ENCODE assay signal across 1 cellular context in genomic region chr3:72523409-72524172, GRCh38.
TF ChIP-seq lines count a peak whose summit lies in the region.

No MANE protein-coding gene starts in this region.

TF ChIP-seq in GM12878, 131 proteins besides CTCF, POLR2A, EP300 and RAD21 (continued from another document):
- TF ChIP-seq SPI1 (IDR thresholded peaks at IDR 0.05; ENCODE audit: borderline replicate concordance, insufficient read depth, low read depth, low read length) = peak; percentile 99
- peak; percentile 53; the same call in 1 of the 2 replicates for TF ChIP-seq CREM (IDR thresholded peaks at IDR 0.05; ENCODE audit: low read depth)
- TF ChIP-seq RUNX3 (IDR thresholded peaks at IDR 0.05; ENCODE audit: low read length) = peak; percentile 47; the same call in 1 of the 2 replicates
- no peak for TF ChIP-seq BMI1 (IDR thresholded peaks at IDR 0.05; ENCODE audit: borderline replicate concordance)
- TF ChIP-seq ASH2L (IDR thresholded peaks at IDR 0.05; ENCODE audit: borderline replicate concordance, low read depth) = 0 out of 2 replicates have a peak, but pooled peaks have one; percentile 6
- 0 out of 2 replicates have a peak, but pooled peaks have one; percentile 28 for TF ChIP-seq POLR2AphosphoS5 (IDR thresholded peaks at IDR 0.05; ENCODE audit: low read length)
- TF ChIP-seq RB1 (IDR thresholded peaks at IDR 0.05; ENCODE audit: borderline replicate concordance) = no peak
- no peak for TF ChIP-seq RBBP5 (conservative IDR thresholded peaks at IDR 0.05)
- peak; percentile 22; the same call in 1 of the 2 replicates for TF ChIP-seq SMC3 (IDR thresholded peaks at IDR 0.05; ENCODE audit: borderline replicate concordance, low read length)
- peak; percentile 72 to 74; a peak in 3 of 4 replicates for TF ChIP-seq IKZF2 (IDR thresholded peaks at IDR 0.05)
- 0 out of 2 replicates have a peak, but pooled peaks have one; percentile 32 for TF ChIP-seq NBN (IDR thresholded peaks at IDR 0.05)
- TF ChIP-seq CREB1 (IDR thresholded peaks at IDR 0.05; ENCODE audit: low read depth) = peak; percentile 47; the same call in 1 of the 2 replicates
- TF ChIP-seq, protein P1, sequence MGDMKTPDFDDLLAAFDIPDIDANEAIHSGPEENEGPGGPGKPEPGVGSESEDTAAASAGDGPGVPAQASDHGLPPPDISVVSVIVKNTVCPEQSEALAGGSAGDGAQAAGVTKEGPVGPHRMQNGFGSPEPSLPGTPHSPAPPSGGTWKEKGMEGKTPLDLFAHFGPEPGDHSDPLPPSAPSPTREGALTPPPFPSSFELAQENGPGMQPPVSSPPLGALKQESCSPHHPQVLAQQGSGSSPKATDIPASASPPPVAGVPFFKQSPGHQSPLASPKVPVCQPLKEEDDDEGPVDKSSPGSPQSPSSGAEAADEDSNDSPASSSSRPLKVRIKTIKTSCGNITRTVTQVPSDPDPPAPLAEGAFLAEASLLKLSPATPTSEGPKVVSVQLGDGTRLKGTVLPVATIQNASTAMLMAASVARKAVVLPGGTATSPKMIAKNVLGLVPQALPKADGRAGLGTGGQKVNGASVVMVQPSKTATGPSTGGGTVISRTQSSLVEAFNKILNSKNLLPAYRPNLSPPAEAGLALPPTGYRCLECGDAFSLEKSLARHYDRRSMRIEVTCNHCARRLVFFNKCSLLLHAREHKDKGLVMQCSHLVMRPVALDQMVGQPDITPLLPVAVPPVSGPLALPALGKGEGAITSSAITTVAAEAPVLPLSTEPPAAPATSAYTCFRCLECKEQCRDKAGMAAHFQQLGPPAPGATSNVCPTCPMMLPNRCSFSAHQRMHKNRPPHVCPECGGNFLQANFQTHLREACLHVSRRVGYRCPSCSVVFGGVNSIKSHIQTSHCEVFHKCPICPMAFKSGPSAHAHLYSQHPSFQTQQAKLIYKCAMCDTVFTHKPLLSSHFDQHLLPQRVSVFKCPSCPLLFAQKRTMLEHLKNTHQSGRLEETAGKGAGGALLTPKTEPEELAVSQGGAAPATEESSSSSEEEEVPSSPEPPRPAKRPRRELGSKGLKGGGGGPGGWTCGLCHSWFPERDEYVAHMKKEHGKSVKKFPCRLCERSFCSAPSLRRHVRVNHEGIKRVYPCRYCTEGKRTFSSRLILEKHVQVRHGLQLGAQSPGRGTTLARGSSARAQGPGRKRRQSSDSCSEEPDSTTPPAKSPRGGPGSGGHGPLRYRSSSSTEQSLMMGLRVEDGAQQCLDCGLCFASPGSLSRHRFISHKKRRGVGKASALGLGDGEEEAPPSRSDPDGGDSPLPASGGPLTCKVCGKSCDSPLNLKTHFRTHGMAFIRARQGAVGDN (IDR thresholded peaks at IDR 0.05) = peak; percentile 74
- peak in 1 of 2 experiments; percentile 64; a peak in 2 of 4 replicates for TF ChIP-seq ETV6 (conservative IDR thresholded peaks at IDR 0.05 in 1 of 2, IDR thresholded peaks at IDR 0.05 in 1 of 2; ENCODE audit: borderline replicate concordance in 1 of 2, low read depth in 1 of 2)
- TF ChIP-seq IKZF1 (conservative IDR thresholded peaks at IDR 0.05) = peak; percentile 69
- peak; percentile 86 for TF ChIP-seq ZNF24 (IDR thresholded peaks at IDR 0.05)
- TF ChIP-seq, protein P2, sequence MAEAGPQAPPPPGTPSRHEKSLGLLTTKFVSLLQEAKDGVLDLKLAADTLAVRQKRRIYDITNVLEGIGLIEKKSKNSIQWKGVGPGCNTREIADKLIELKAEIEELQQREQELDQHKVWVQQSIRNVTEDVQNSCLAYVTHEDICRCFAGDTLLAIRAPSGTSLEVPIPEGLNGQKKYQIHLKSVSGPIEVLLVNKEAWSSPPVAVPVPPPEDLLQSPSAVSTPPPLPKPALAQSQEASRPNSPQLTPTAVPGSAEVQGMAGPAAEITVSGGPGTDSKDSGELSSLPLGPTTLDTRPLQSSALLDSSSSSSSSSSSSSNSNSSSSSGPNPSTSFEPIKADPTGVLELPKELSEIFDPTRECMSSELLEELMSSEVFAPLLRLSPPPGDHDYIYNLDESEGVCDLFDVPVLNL (IDR thresholded peaks at IDR 0.05; ENCODE audit: low read depth, low read length) = no peak
- no peak for TF ChIP-seq NR2C2 (IDR thresholded peaks at IDR 0.05; ENCODE audit: borderline replicate concordance, control insufficient read depth, insufficient read length, low read depth)
- no peak for TF ChIP-seq HSF1 (IDR thresholded peaks at IDR 0.05; ENCODE audit: low read depth, low read length)
